In genomic region chr12:21169878-21170472, GRCh38 we compare ENCODE assay signal across 8 cellular contexts. TPM values are rescaled to one million over a fixed set of nuclear protein-coding genes. Genes with fewer than 3 reads are reported as not detected.
A peak's percentile ranks its signal among the peaks of the same experiment; 100 is the strongest.
DNase-seq lines count a peak whose midpoint lies in the region; ATAC-seq and TF ChIP-seq lines count a peak whose summit lies in the region.

No MANE protein-coding gene starts in this region.

- no peak for TF ChIP-seq POLR2A in transverse colon (IDR thresholded peaks at IDR 0.05)

- DNase-seq in COLO668 (lab: John Stamatoyannopoulos, UW; ENCODE audit: unreplicated experiment): peak; percentile 17
- peak; percentile 16 to 73 for DNase-seq in NCI-H526 (lab: John Stamatoyannopoulos, UW)
- peak; percentile 24 for DNase-seq in amniotic epithelial cell (ENCODE audit: low read depth)
- DNase-seq in kidney epithelial cell (ENCODE audit: low read depth): no peak
- DNase-seq in transverse colon: peak; percentile 24

- H3K27me3 ChIP-seq in kidney epithelial cell (ENCODE audit: control insufficient read depth, insufficient read depth, low read length) (no peaks in the 10 kb centered on the region), transverse colon (no peaks in the 10 kb centered on the region)

- peak; percentile 71 for TF ChIP-seq CTCF in kidney epithelial cell (IDR thresholded peaks at IDR 0.05; ENCODE audit: insufficient read depth, low read length, poor library complexity, severe bottlenecking)
- TF ChIP-seq CTCF in transverse colon (IDR thresholded peaks at IDR 0.05): peak; percentile 43 to 58 (median 57)

- no peak for TF ChIP-seq EP300 in transverse colon (IDR thresholded peaks at IDR 0.05; ENCODE audit: low read depth)

- in situ Hi-C loops in transverse colon (cut with MboI; ENCODE audit: low pct_ligation_motif_present in 1 of 4, low pct_unique_long_range_greater_than_20kb in 1 of 4, low sequenced_read_pairs in 3 of 4): no loop called here

- no peak overlapping the region for H3K4me3 ChIP-seq in kidney epithelial cell (ENCODE audit: low read depth, low read length)
- no peak overlapping the region for H3K4me3 ChIP-seq in transverse colon

- intact Hi-C loops in transverse colon (cut with DNase I; ENCODE audit: low total_unique reads): no loop called here

- no peaks in the 10 kb centered on the region for H3K9me3 ChIP-seq in transverse colon

- no peaks in the 10 kb centered on the region for H3K4me1 ChIP-seq in transverse colon

- no peaks in the 10 kb centered on the region for H3K36me3 ChIP-seq in kidney epithelial cell (ENCODE audit: control insufficient read depth, insufficient read depth, low read length)
- no peaks in the 10 kb centered on the region for H3K36me3 ChIP-seq in transverse colon

- WGBS in transverse colon (ENCODE audit: low coverage in 1 of 2), 2 donors: 28 to 48% methylated on average over 2 to 3 of the region's 3 CpGs

- no peak overlapping the region for H3K27ac ChIP-seq in transverse colon

- peak; percentile 83 for ATAC-seq in GM18861 (IDR thresholded peaks at IDR 0.05; ENCODE audit: unreplicated experiment)
- peak; percentile 83 for ATAC-seq in HG03159 (IDR thresholded peaks at IDR 0.05; ENCODE audit: unreplicated experiment)
- no peak for ATAC-seq in GM18498 (IDR thresholded peaks at IDR 0.05; ENCODE audit: unreplicated experiment)

RNA-seq across cellular contexts. Expression of gene SLCO1B1, which starts 39.0 kb away (rescaled TPM):
- total RNA-seq in kidney epithelial cell: not detected in 2 replicates
- total RNA-seq in transverse colon: not detected
